2 cellular contexts compared by ENCODE assay signal in the genomic region with DNA sequence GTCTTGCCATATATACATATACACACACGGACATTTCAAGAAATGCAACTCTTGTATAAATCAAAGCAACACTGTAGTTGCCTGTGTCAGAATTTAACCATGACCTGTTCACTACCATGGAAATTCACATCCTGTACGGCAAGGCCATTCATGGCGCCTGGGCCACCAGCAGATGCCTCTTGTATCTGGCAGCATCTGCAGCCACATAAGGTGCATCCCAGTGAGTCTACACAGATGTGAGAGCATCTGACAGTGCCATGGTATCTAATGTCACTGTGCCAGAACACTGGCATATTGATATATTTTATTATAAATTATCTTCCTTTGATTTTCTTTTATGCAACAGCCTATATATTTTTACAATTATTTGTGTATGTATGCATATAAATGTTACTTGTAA.
TF ChIP-seq lines count a peak whose summit lies in the region.

No MANE protein-coding gene starts in this region.

TF ChIP-seq in SK-N-SH, 30 proteins besides CTCF, POLR2A, EP300 and RAD21 (continued from another document):
- TF ChIP-seq TAF1 (IDR thresholded peaks at IDR 0.05; ENCODE audit: borderline replicate concordance, low read depth, low read length) (no peak), EZH2phosphoT487 (IDR thresholded peaks at IDR 0.05; ENCODE audit: borderline replicate concordance, low read depth) (no peak), JUND (IDR thresholded peaks at IDR 0.05) (no peak), REST (IDR thresholded peaks at IDR 0.05; ENCODE audit: low read depth, low read length) (no peak), ELF1 (IDR thresholded peaks at IDR 0.05) (no peak), USF2 (IDR thresholded peaks at IDR 0.05; ENCODE audit: borderline replicate concordance, low read depth, low read length) (no peak), MXI1 (IDR thresholded peaks at IDR 0.05; ENCODE audit: low read depth, low read length) (no peak), FOXM1 (IDR thresholded peaks at IDR 0.05; ENCODE audit: low read depth) (no peak), GABPA (IDR thresholded peaks at IDR 0.05; ENCODE audit: low read depth) (no peak), MEF2A (IDR thresholded peaks at IDR 0.05; ENCODE audit: borderline replicate concordance, low read depth) (no peak), NFIC (IDR thresholded peaks at IDR 0.05; ENCODE audit: borderline replicate concordance) (no peak), RFX5 (IDR thresholded peaks at IDR 0.05; ENCODE audit: low read length) (no peak)
- TF ChIP-seq, protein P1, sequence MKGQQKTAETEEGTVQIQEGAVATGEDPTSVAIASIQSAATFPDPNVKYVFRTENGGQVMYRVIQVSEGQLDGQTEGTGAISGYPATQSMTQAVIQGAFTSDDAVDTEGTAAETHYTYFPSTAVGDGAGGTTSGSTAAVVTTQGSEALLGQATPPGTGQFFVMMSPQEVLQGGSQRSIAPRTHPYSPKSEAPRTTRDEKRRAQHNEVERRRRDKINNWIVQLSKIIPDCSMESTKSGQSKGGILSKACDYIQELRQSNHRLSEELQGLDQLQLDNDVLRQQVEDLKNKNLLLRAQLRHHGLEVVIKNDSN (IDR thresholded peaks at IDR 0.05; ENCODE audit: borderline replicate concordance, low read depth): no peak

TF ChIP-seq in SK-N-SH treated with all-trans-retinoic acid at 6 μM for 48 hours, 23 proteins besides CTCF, POLR2A, EP300 and RAD21:
- TF ChIP-seq, protein P2, sequence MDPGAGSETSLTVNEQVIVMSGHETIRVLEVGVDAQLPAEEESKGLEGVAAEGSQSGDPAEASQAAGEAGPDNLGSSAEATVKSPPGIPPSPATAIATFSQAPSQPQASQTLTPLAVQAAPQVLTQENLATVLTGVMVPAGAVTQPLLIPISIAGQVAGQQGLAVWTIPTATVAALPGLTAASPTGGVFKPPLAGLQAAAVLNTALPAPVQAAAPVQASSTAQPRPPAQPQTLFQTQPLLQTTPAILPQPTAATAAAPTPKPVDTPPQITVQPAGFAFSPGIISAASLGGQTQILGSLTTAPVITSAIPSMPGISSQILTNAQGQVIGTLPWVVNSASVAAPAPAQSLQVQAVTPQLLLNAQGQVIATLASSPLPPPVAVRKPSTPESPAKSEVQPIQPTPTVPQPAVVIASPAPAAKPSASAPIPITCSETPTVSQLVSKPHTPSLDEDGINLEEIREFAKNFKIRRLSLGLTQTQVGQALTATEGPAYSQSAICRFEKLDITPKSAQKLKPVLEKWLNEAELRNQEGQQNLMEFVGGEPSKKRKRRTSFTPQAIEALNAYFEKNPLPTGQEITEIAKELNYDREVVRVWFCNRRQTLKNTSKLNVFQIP (CRISPR knock-in tag; IDR thresholded peaks at IDR 0.05; ENCODE audit: borderline replicate concordance, low read depth): no peak
